9 cellular contexts compared by ENCODE assay signal in genomic region chr13:26996965-26997752, GRCh38.
A peak's percentile ranks its signal among the peaks of the same experiment; 100 is the strongest.
DNase-seq lines count a peak whose midpoint lies in the region; ATAC-seq and TF ChIP-seq lines count a peak whose summit lies in the region.
"Had no signal": no experiment of that assay in that cellular context is flagged by ENCODE, and none has a peak within 500 bp of the region (broad histone marks: within the 10 kb centered on the region; RNA-seq: fewer than 3 reads in every experiment).

No MANE protein-coding gene starts in this region.

- peak overlapping the region; percentile 82 for H3K4me2 ChIP-seq in OCI-LY3 (ENCODE audit: low read length)

- in situ Hi-C loops in G401 (cut with HindIII; ENCODE audit: low sequenced_read_pairs) = no loop called here

- peaks cover 22% of the 10 kb centered on the region for H3K4me1 ChIP-seq in OCI-LY3 (ENCODE audit: low read length)

- no peak for DNase-seq in activated naive CD4-positive, alpha-beta T cell treated with anti-CD3 and anti-CD28 coated beads, Interleukin-2, amount 50 U/mL, for 72 hours (ENCODE audit: low spot score in 2 of 2)
- no peak for DNase-seq in activated naive CD4-positive, alpha-beta T cell treated with Interleukin-2 at 50 U/mL for 16 hours
- DNase-seq in stimulated activated naive CD8-positive, alpha-beta T cell treated with anti-CD3 and anti-CD28 coated beads, Interleukin-15, Interleukin-2, amounts not matched to agents 100 U/mL and 50 U/mL, for 24 hours = no peak
- DNase-seq in GOT3 (lab: John Stamatoyannopoulos, UW) (no peak), NCI-H1105 (lab: John Stamatoyannopoulos, UW) (no peak), G401 (ENCODE audit: low spot score) (no peak)
- DNase-seq: AML-193 had no signal

- H4K20me1 ChIP-seq in OCI-LY3 (ENCODE audit: insufficient read depth, low read length) = no peaks in the 10 kb centered on the region

- peak; percentile 55 to 98 for ATAC-seq in activated naive CD4-positive, alpha-beta T cell treated with anti-CD3 and anti-CD28 coated beads, Interleukin-2, amount 50 U/mL, for 72 hours
- ATAC-seq in HG02763 (IDR thresholded peaks at IDR 0.05; ENCODE audit: unreplicated experiment) = peak; percentile 86
- peak; percentile 22 for ATAC-seq in stimulated activated naive CD8-positive, alpha-beta T cell treated with anti-CD3 and anti-CD28 coated beads, Interleukin-15, Interleukin-2, amounts not matched to agents 100 U/mL and 50 U/mL, for 24 hours

- TF ChIP-seq CTCF in OCI-LY3 (IDR thresholded peaks at IDR 0.05; ENCODE audit: low read depth, low read length) = no peak

- H3K9me3 ChIP-seq in OCI-LY3 (ENCODE audit: insufficient read depth, low read length) = no peaks in the 10 kb centered on the region

- 0 out of 2 replicates have a peak overlapping the region, but pooled peaks have one; percentile 2 for H3K9ac ChIP-seq in OCI-LY3 (ENCODE audit: low read length)

- H3K36me3 Mint-ChIP-seq in activated naive CD4-positive, alpha-beta T cell treated with anti-CD3 and anti-CD28 coated beads, Interleukin-2, amount 50 U/mL, for 72 hours = peaks cover 0 to 9% of the 10 kb centered on the region in 2 donors

- no peaks in the 10 kb centered on the region for H3K36me3 ChIP-seq in OCI-LY3 (replicated peaks; ENCODE audit: low read depth, low read length)

- H2AFZ ChIP-seq in OCI-LY3 (ENCODE audit: low read depth, low read length) = peak overlapping the region; percentile 19; the same call in 1 of the 2 replicates

- H3K27me3 ChIP-seq in OCI-LY3 (ENCODE audit: low read depth, low read length) = 0 out of 2 replicates have a peak, but pooled peaks cover 5% of the 10 kb centered on the region

- peaks cover 0 to 4% of the 10 kb centered on the region in 2 donors for H3K9me3 Mint-ChIP-seq in activated naive CD4-positive, alpha-beta T cell treated with anti-CD3 and anti-CD28 coated beads, Interleukin-2, amount 50 U/mL, for 72 hours

- H3K27ac ChIP-seq in OCI-LY3 (ENCODE audit: low read length) = peak overlapping the region; percentile 45

- peak overlapping the region; percentile 61 for H3K4me3 ChIP-seq in OCI-LY3 (ENCODE audit: low read length)

- H3K79me2 ChIP-seq in OCI-LY3 (ENCODE audit: low read length) = no peaks in the 10 kb centered on the region

- H3K27ac Mint-ChIP-seq in activated naive CD4-positive, alpha-beta T cell treated with anti-CD3 and anti-CD28 coated beads, Interleukin-2, amount 50 U/mL, for 72 hours = no peak overlapping the region

Comparison
In these comparisons a context has a peak if more than half of its experiments do, and no peak if none do; other contexts are left out.
1. ATAC-seq: peak in every context shown above with its lines; median percentile 86 in HG02763; 76 in activated naive CD4-positive, alpha-beta T cell treated with anti-CD3 and anti-CD28 coated beads, Interleukin-2, amount 50 U/mL, for 72 hours; 22 in stimulated activated naive CD8-positive, alpha-beta T cell treated with anti-CD3 and anti-CD28 coated beads, Interleukin-15, Interleukin-2, amounts not matched to agents 100 U/mL and 50 U/mL, for 24 hours.